ENCODE assay signal across 11 cellular contexts in genomic region chr13:36059366-36059765, GRCh38.
"Had no signal": no experiment of that assay in that cellular context is flagged by ENCODE, and none has a peak within 500 bp of the region (broad histone marks: within the 10 kb centered on the region; RNA-seq: fewer than 3 reads in every experiment).

No MANE protein-coding gene starts in this region.

- ATAC-seq: T-helper 17 cell had no signal

- H3K4me3 ChIP-seq: tibial artery, vagina had no signal

- DNase-seq: activated B cell treated with CpG ODN at 0.5 μM for 24 hours, brain microvascular endothelial cell, cerebellar nuclear complex, erythroblast, immature natural killer cell, mammary epithelial cell, nephron progenitor cell, small intestine, T-helper 17 cell, tibial artery had no signal

- H3K9me3 ChIP-seq: tibial artery, vagina had no signal

- H3K27ac ChIP-seq: brain microvascular endothelial cell, tibial artery, vagina had no signal

- H3K27me3 ChIP-seq: brain microvascular endothelial cell, tibial artery, vagina had no signal

- H3K36me3 ChIP-seq: brain microvascular endothelial cell, tibial artery, vagina had no signal
